In the genomic region with DNA sequence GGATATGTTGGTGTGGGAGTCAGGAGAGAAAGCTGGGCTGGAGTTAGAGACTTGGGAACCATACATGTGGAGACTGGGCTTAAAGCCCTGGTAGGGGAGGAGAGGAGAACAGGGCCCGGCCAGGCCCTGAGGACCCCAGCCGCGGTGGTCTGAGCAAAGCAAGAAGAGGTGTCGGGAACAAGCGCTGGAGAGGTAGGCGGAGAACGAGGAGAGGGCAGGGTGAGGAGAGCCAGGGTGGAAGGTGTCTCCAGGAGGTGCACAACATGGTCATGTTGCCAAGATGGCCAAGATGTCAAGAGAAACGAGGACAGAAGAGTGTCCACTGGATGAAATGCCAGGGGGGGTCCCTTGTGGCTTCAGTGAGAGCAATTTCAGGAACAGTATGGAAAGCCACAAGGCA, we compare ENCODE assay signal across 21 cellular contexts. TPM values are rescaled to one million over a fixed set of nuclear protein-coding genes. Genes with fewer than 3 reads are reported as not detected.
DNase-seq lines count a peak whose midpoint lies in the region; ATAC-seq, FAIRE-seq and TF ChIP-seq lines count a peak whose summit lies in the region.
"Had no signal": no experiment of that assay in that cellular context is flagged by ENCODE, and none has a peak within 500 bp of the region (broad histone marks: within the 10 kb centered on the region; RNA-seq: fewer than 3 reads in every experiment).

No MANE protein-coding gene starts in this region.

- H4K20me1 ChIP-seq in K562 (replicated peaks; ENCODE audit: control insufficient read depth, insufficient read depth, low read length) = peaks cover 5% of the 10 kb centered on the region; the same call in 1 of the 2 replicates

- WGBS in K562 (ENCODE audit: insufficient coverage, low coverage, missing lambda C conversion rate) = 46% methylated on average over 8 of the region's 8 CpGs
- 90 to 96% (median 91%) methylated on average over 8 of the region's 8 CpGs for WGBS in ovary, 3 donors

- in situ Hi-C loops in K562 (cut with MboI) = no loop called here

- intact Hi-C loops in K562 (cut with micrococcal nuclease) = no loop called here
- intact Hi-C loops in ovary (cut with DNase I) = no loop called here

- BruUV-seq in K562 (replicated peaks; lab: Mats Ljungman, UMichigan) = no TSS peak

- H3K4me3 ChIP-seq in K562 = no peak overlapping the region
- no peak overlapping the region for H3K4me3 ChIP-seq in ovary
- H3K4me3 ChIP-seq: skin epidermis had no signal

- H3K9ac ChIP-seq in K562 (ENCODE audit: insufficient read depth in 1 of 2, low read depth in 2 of 2, low read length in 2 of 2) = no peak overlapping the region

- no peaks in the 10 kb centered on the region for H3K9me3 Mint-ChIP-seq in activated naive CD8-positive, alpha-beta T cell (ENCODE audit: low read depth)
- H3K9me3 Mint-ChIP-seq in activated naive CD8-positive, alpha-beta T cell treated with anti-CD3 and anti-CD28 coated beads for 36 hours = no peaks in the 10 kb centered on the region
- H3K9me3 Mint-ChIP-seq in neural crest cell = peaks cover 3% of the 10 kb centered on the region
- H3K9me3 Mint-ChIP-seq: naive thymus-derived CD4-positive, alpha-beta T cell had no signal

- H3K27me3 Mint-ChIP-seq in activated naive CD8-positive, alpha-beta T cell = no peaks in the 10 kb centered on the region
- no peaks in the 10 kb centered on the region for H3K27me3 Mint-ChIP-seq in activated naive CD8-positive, alpha-beta T cell treated with anti-CD3 and anti-CD28 coated beads for 36 hours
- H3K27me3 Mint-ChIP-seq in neural crest cell (ENCODE audit: low read depth) = peaks cover 5% of the 10 kb centered on the region

- no peak overlapping the region for H3K27ac ChIP-seq in K562 (ENCODE audit: extremely low read depth, low read depth, low read length)
- H3K27ac ChIP-seq in ovary = no peak overlapping the region
- H3K27ac ChIP-seq: skin epidermis had no signal

- CTCF ChIA-PET in K562 (lab: Yijun Ruan, JAX; ENCODE audit: low intra/inter-chr PET ratio) = no interaction called here

- H3K36me3 Mint-ChIP-seq in activated naive CD8-positive, alpha-beta T cell = peaks cover 9% of the 10 kb centered on the region
- peaks cover 30% of the 10 kb centered on the region for H3K36me3 Mint-ChIP-seq in activated naive CD8-positive, alpha-beta T cell treated with anti-CD3 and anti-CD28 coated beads for 36 hours
- H3K36me3 Mint-ChIP-seq in neural crest cell (ENCODE audit: low read depth) = no peaks in the 10 kb centered on the region

- peaks cover 7 to 29% of the 10 kb centered on the region in 2 experiments; a peak in 4 of 5 replicates for H3K4me1 ChIP-seq in K562 (replicated peaks in 1 of 2; ENCODE audit: control insufficient read depth in 2 of 2, insufficient read depth in 2 of 2, low read length in 2 of 2)
- H3K4me1 ChIP-seq in ovary (ENCODE audit: insufficient read depth) = peaks cover under 1% of the 10 kb centered on the region

- no peak for TF ChIP-seq EP300 in K562 (IDR thresholded peaks at IDR 0.05; ENCODE audit: low read length)
- no peak for TF ChIP-seq EP300 in ovary (IDR thresholded peaks at IDR 0.05)

- ATAC-seq in K562 = no peak
- ATAC-seq: left colon; naive thymus-derived CD4-positive, alpha-beta T cell; Right ventricle myocardium inferior had no signal

- peaks cover 6% of the 10 kb centered on the region; the same call in 2 of the 3 replicates for H3K79me2 ChIP-seq in K562 (ENCODE audit: control insufficient read depth, insufficient read depth, low read length)

- POLR2A ChIA-PET in K562 (lab: Yijun Ruan, JAX) = interaction anchor here (0.6 to 1.5 kb wide), 6 partner anchors 8 to 73 kb away, joined by 3 to 8 read pairs (median 3); no protein-coding TSS in a partner anchor

- no peak overlapping the region for H3K4me3 Mint-ChIP-seq in activated naive CD8-positive, alpha-beta T cell
- no peak overlapping the region for H3K4me3 Mint-ChIP-seq in activated naive CD8-positive, alpha-beta T cell treated with anti-CD3 and anti-CD28 coated beads for 36 hours
- peak overlapping the region; percentile 16 for H3K4me3 Mint-ChIP-seq in neural crest cell

- no peak for TF ChIP-seq CTCF in K562 (IDR thresholded peaks at IDR 0.05 in 2 of 3, conservative IDR thresholded peaks at IDR 0.05 in 1 of 3; ENCODE audit: insufficient read depth in 2 of 3, low read depth in 1 of 3, low read length in 3 of 3)
- no peak for TF ChIP-seq CTCF in neural crest cell (conservative IDR thresholded peaks at IDR 0.05)
- no peak for TF ChIP-seq CTCF in ovary (IDR thresholded peaks at IDR 0.05)

- no peaks in the 10 kb centered on the region for H3K9me3 ChIP-seq in K562 (replicated peaks; ENCODE audit: control insufficient read depth, insufficient read depth, low read depth, low read length)
- no peaks in the 10 kb centered on the region for H3K9me3 ChIP-seq in ovary

- no peak for TF ChIP-seq RAD21 in K562 (CRISPR knock-in tag; conservative IDR thresholded peaks at IDR 0.05 in 1 of 2, IDR thresholded peaks at IDR 0.05 in 1 of 2)

- no peak overlapping the region for H3K4me2 ChIP-seq in K562 (ENCODE audit: insufficient read depth, low read length)

- H2AFZ ChIP-seq in K562 (ENCODE audit: low read depth, low read length) = no peak overlapping the region

- no peak for TF ChIP-seq POLR2A in K562 (conservative IDR thresholded peaks at IDR 0.05)
- no peak for TF ChIP-seq POLR2A in ovary (IDR thresholded peaks at IDR 0.05)

- peaks cover 2% of the 10 kb centered on the region for H3K9me1 ChIP-seq in K562 (ENCODE audit: control insufficient read depth, insufficient read depth, low read length)

- H3K27ac Mint-ChIP-seq in activated naive CD8-positive, alpha-beta T cell = peak overlapping the region; percentile 46
- no peak overlapping the region for H3K27ac Mint-ChIP-seq in activated naive CD8-positive, alpha-beta T cell treated with anti-CD3 and anti-CD28 coated beads for 36 hours
- peak overlapping the region; percentile 72 for H3K27ac Mint-ChIP-seq in neural crest cell (ENCODE audit: unreplicated experiment)

- peaks cover 18% of the 10 kb centered on the region for H3K4me1 Mint-ChIP-seq in activated naive CD8-positive, alpha-beta T cell (ENCODE audit: low read depth)
- peaks cover 33% of the 10 kb centered on the region for H3K4me1 Mint-ChIP-seq in activated naive CD8-positive, alpha-beta T cell treated with anti-CD3 and anti-CD28 coated beads for 36 hours
- H3K4me1 Mint-ChIP-seq in neural crest cell = peaks cover 25% of the 10 kb centered on the region

- H3K27me3 ChIP-seq in K562 (ENCODE audit: control insufficient read depth in 2 of 2, insufficient read depth in 2 of 2, low read length in 2 of 2) = no peaks in the 10 kb centered on the region
- H3K27me3 ChIP-seq in ovary = no peaks in the 10 kb centered on the region

- no peaks in the 10 kb centered on the region; the same call in 2 of the 3 replicates for H3K36me3 ChIP-seq in K562 (ENCODE audit: control insufficient read depth, insufficient read depth, low read length)
- H3K36me3 ChIP-seq in ovary = no peaks in the 10 kb centered on the region

- no peak for FAIRE-seq in K562 (lab: Jason Lieb, UNC)
- FAIRE-seq: urothelium cell line had no signal

- no peak for DNase-seq in activated naive CD8-positive, alpha-beta T cell treated with anti-CD3 and anti-CD28 coated beads for 36 hours
- no peak for DNase-seq in K562 (ENCODE audit: extremely low read depth in 1 of 4, low spot score in 3 of 4)
- DNase-seq in neural crest cell (ENCODE audit: low read depth, low spot score) = no peak
- no peak for DNase-seq in ovary
- DNase-seq in activated CD4-positive, CD25-positive, alpha-beta regulatory T cell (lab: John Stamatoyannopoulos, UW) = no peak
- no peak for DNase-seq in T-helper 9 cell
- DNase-seq in NCI-H2107 (lab: John Stamatoyannopoulos, UW) = no peak
- DNase-seq: activated gamma-delta T cell treated with Interleukin-2 at 50 U/mL for 16 hours; aorta; effector CD8-positive, alpha-beta T cell; EL; left colon; mesenchymal stem cell; naive thymus-derived CD4-positive, alpha-beta T cell; NCI-H1417; NCI-H524 treated with DMSO at 0.1 percent for 48 hours; stimulated activated CD4-positive, alpha-beta T cell treated with anti-CD3 and anti-CD28 coated beads, Interleukin-2, amount 100 ng/mL, for 48 hours had no signal

RNA-seq across cellular contexts. Expression of gene CHAC1, which starts 5.5 kb away (rescaled TPM):
- 10 to 100 TPM; 43.9 to 45.8 TPM for total RNA-seq in activated naive CD8-positive, alpha-beta T cell treated with anti-CD3 and anti-CD28 coated beads for 36 hours
- total RNA-seq in K562 (2011; cell fraction: chromatin; rRNA removed; ENCODE audit: low replicate concordance) = 6.0 and 19.1 TPM in 2 replicates
- total RNA-seq in K562 (2011; cell fraction: nucleolus; rRNA removed) = 22.9 and 29.7 TPM in 2 replicates
- 12.4 and 15.8 TPM in 2 replicates for total RNA-seq in K562 (2011; cell fraction: nucleoplasm; rRNA removed)
- total RNA-seq in K562 (2014; rRNA removed) (33.2 and 36.8 TPM in 2 replicates), K562 (2014; rRNA removed; fragmentation: Illumina TruSeq; extraction: Trizol) (6.3 and 7.5 TPM in 2 replicates), K562 (2015; rRNA removed; fragmentation: Illumina TruSeq; extraction: Trizol) (0.19 and 0.47 TPM in 2 replicates), K562 (2021) (29.6 and 33.3 TPM in 2 replicates), neural crest cell (6.7 and 6.8 TPM in 2 replicates), ovary (100 to 1,000 TPM in 1 of 7 donors, 10 to 100 TPM in 2, 1 to 10 TPM in 2, under 1 TPM in 2; 0.50 to 146 (median 2.6) TPM)
- polyA plus RNA-seq in K562 (2011; rRNA removed) (7.1 and 16.0 TPM in 2 replicates), K562 (2014; fragmentation: Illumina TruSeq; extraction: Trizol) (15.1 and 32.3 TPM in 2 replicates), K562 (2014; fragmentation: Nextera tagmentation; extraction: Ambion mirVana) (1 to 10 TPM; 2.5 to 4.4 TPM), K562 (2014; rRNA removed) (33.6 and 39.0 TPM in 2 replicates), ovary (1 to 10 TPM in 1 of 2 donors, under 1 TPM in 1; 0.18 to 1.0 TPM)
- 20.6 and 22.9 TPM in 2 replicates for polyA plus RNA-seq in K562 (2011; cell fraction: cytosol; rRNA removed)
- polyA plus RNA-seq in K562 (2011; cell fraction: nucleus; rRNA removed) = 10.7 and 11.2 TPM in 2 replicates
- polyA plus RNA-seq in K562 (2012) = 2.9 and 41.9 TPM in 2 replicates
- polyA minus RNA-seq in K562 (2011; rRNA and poly(A)+ RNA removed) = 3.5 and 5.5 TPM in 2 replicates
- 4.1 and 13.5 TPM in 2 replicates for polyA minus RNA-seq in K562 (2011; cell fraction: cytosol; rRNA and poly(A)+ RNA removed)
- 5.0 and 7.7 TPM in 2 replicates for polyA minus RNA-seq in K562 (2011; cell fraction: nucleus; rRNA and poly(A)+ RNA removed)

RNA-seq across cellular contexts. Expression of gene DLL4, which starts 29.6 kb away (rescaled TPM):
- not detected for total RNA-seq in activated naive CD8-positive, alpha-beta T cell treated with anti-CD3 and anti-CD28 coated beads for 36 hours
- 3.0 and 5.4 TPM in 2 replicates for total RNA-seq in K562 (2011; cell fraction: chromatin; rRNA removed; ENCODE audit: low replicate concordance)
- 5.5 and 6.0 TPM in 2 replicates for total RNA-seq in K562 (2011; cell fraction: nucleolus; rRNA removed)
- 2.8 and 3.7 TPM in 2 replicates for total RNA-seq in K562 (2011; cell fraction: nucleoplasm; rRNA removed)
- total RNA-seq in K562 (2014; rRNA removed) (0.59 and 0.78 TPM in 2 replicates), K562 (2014; rRNA removed; fragmentation: Illumina TruSeq; extraction: Trizol) (0.26 and 0.40 TPM in 2 replicates), K562 (2015; rRNA removed; fragmentation: Illumina TruSeq; extraction: Trizol) (0.43 and 0.60 TPM in 2 replicates), K562 (2021) (1.1 and 1.3 TPM in 2 replicates), neural crest cell (1.7 and 2.0 TPM in 2 replicates), ovary (10 to 100 TPM in 1 of 7 donors, 1 to 10 TPM in 6; 2.6 to 10.7 (median 7.9) TPM)
- polyA plus RNA-seq in K562 (2011; rRNA removed) (0.40 and 0.77 TPM in 2 replicates), K562 (2014; fragmentation: Illumina TruSeq; extraction: Trizol) (0.42 and 0.62 TPM in 2 replicates), K562 (2014; fragmentation: Nextera tagmentation; extraction: Ambion mirVana) (under 1 TPM in 1 of 2 experiments, not detected in 1; 0.04 TPM), K562 (2014; rRNA removed) (0.30 and 0.89 TPM in 2 replicates), ovary (10 to 100 TPM in 1 of 2 donors, 1 to 10 TPM in 1; 4.1 to 15.7 TPM)
- 0.46 and 0.75 TPM in 2 replicates for polyA plus RNA-seq in K562 (2011; cell fraction: cytosol; rRNA removed)
- polyA plus RNA-seq in K562 (2011; cell fraction: nucleus; rRNA removed) = 2.3 and 2.4 TPM in 2 replicates
- polyA plus RNA-seq in K562 (2012) = 0.30 and 0.60 TPM in 2 replicates
- polyA minus RNA-seq in K562 (2011; rRNA and poly(A)+ RNA removed) = 0.53 and 0.54 TPM in 2 replicates
- 0.57 and 0.64 TPM in 2 replicates for polyA minus RNA-seq in K562 (2011; cell fraction: cytosol; rRNA and poly(A)+ RNA removed)
- 2.0 and 3.0 TPM in 2 replicates for polyA minus RNA-seq in K562 (2011; cell fraction: nucleus; rRNA and poly(A)+ RNA removed)
- total RNA-seq: naive thymus-derived CD4-positive, alpha-beta T cell had no signal
- polyA plus RNA-seq: naive thymus-derived CD4-positive, alpha-beta T cell had no signal
